In genomic region chr12:49567611-49568441, GRCh38 we compare ENCODE assay signal across 1 cellular context.
A peak's percentile ranks its signal among the peaks of the same experiment; 100 is the strongest.
TF ChIP-seq lines count a peak whose summit lies in the region.

Gene MCRS1 (minus strand): TSS chr12:49568142. CDS start chr12:49566731, 1,411 bp downstream.

TF ChIP-seq in K562, 482 proteins besides CTCF, POLR2A, EP300 and RAD21 (continued from another document and continues in another):
- TF ChIP-seq ZBTB11 (CRISPR knock-in tag; IDR thresholded peaks at IDR 0.05) = peak in 1 of 3 experiments; percentile 88; a peak in 2 of 6 replicates
- no peak for TF ChIP-seq CCNT2 (IDR thresholded peaks at IDR 0.05; ENCODE audit: borderline replicate concordance, extremely low read depth, insufficient read length, low read depth, low read length)
- no peak for TF ChIP-seq BCL6 (CRISPR knock-in tag; IDR thresholded peaks at IDR 0.05)
- no peak for TF ChIP-seq SETDB1 (IDR thresholded peaks at IDR 0.05; ENCODE audit: low read length)
- TF ChIP-seq XRCC4 (IDR thresholded peaks at IDR 0.05; ENCODE audit: extremely low read depth, insufficient read depth, insufficient read length) = no peak
- no peak for TF ChIP-seq HMBOX1 (IDR thresholded peaks at IDR 0.05)
- TF ChIP-seq ZNF589 (CRISPR knock-in tag; IDR thresholded peaks at IDR 0.05; ENCODE audit: low read depth) = no peak
- no peak; the same call in 1 of the 2 replicates for TF ChIP-seq TCF3 (CRISPR knock-in tag; IDR thresholded peaks at IDR 0.05)
- TF ChIP-seq ATF7 (IDR thresholded peaks at IDR 0.05) = peak; percentile 81
- TF ChIP-seq ZC3H4 (CRISPR knock-in tag; IDR thresholded peaks at IDR 0.05; ENCODE audit: borderline replicate concordance) = 0 out of 2 replicates have a peak, but pooled peaks have one; percentile 56
- no peak for TF ChIP-seq SPI1 (IDR thresholded peaks at IDR 0.05; ENCODE audit: borderline replicate concordance, low read depth, low read length)
- TF ChIP-seq KLF6 (CRISPR knock-in tag; IDR thresholded peaks at IDR 0.05; ENCODE audit: borderline replicate concordance) = 0 out of 2 replicates have a peak, but pooled peaks have one; percentile 40
- TF ChIP-seq GTF2B (IDR thresholded peaks at IDR 0.05; ENCODE audit: extremely low read depth, insufficient read length) = no peak
- no peak for TF ChIP-seq ID3 (CRISPR knock-in tag; IDR thresholded peaks at IDR 0.05)
- TF ChIP-seq ID3 (tag; IDR thresholded peaks at IDR 0.05) = no peak
- TF ChIP-seq HNRNPK (IDR thresholded peaks at IDR 0.05; ENCODE audit: low read depth, low read length, poor library complexity, severe bottlenecking) = no peak
- 0 out of 2 replicates have a peak, but pooled peaks have one; percentile 27 for TF ChIP-seq BCOR (IDR thresholded peaks at IDR 0.05)
- no peak for TF ChIP-seq NCOA4 (IDR thresholded peaks at IDR 0.05; ENCODE audit: partially characterized antibody)
- no peak for TF ChIP-seq ZNF778 (CRISPR knock-in tag; IDR thresholded peaks at IDR 0.05)
- no peak for TF ChIP-seq GATAD2B (IDR thresholded peaks at IDR 0.05; ENCODE audit: borderline replicate concordance)
- TF ChIP-seq SMAD2 (IDR thresholded peaks at IDR 0.05; ENCODE audit: low read depth, low read length) = no peak
- TF ChIP-seq TAF7 (tag; IDR thresholded peaks at IDR 0.05) = peak; percentile 93
- peak; percentile 89 for TF ChIP-seq ZNF395 (CRISPR knock-in tag; IDR thresholded peaks at IDR 0.05)
- 0 out of 2 replicates have a peak, but pooled peaks have one; percentile 75 for TF ChIP-seq ZZZ3 (IDR thresholded peaks at IDR 0.05)
- TF ChIP-seq ZNF444 (CRISPR knock-in tag; IDR thresholded peaks at IDR 0.05) = no peak
- 0 out of 2 replicates have a peak, but pooled peaks have one; percentile 56 for TF ChIP-seq POLR2AphosphoS2 (IDR thresholded peaks at IDR 0.05; ENCODE audit: low read length)
- no peak for TF ChIP-seq RAD51 (IDR thresholded peaks at IDR 0.05; ENCODE audit: borderline replicate concordance, low read depth)
- no peak for TF ChIP-seq ZNF239 (CRISPR knock-in tag; IDR thresholded peaks at IDR 0.05)
- TF ChIP-seq ZNF253 (CRISPR knock-in tag; conservative IDR thresholded peaks at IDR 0.05) = no peak
- no peak for TF ChIP-seq ATF1 (CRISPR knock-in tag; IDR thresholded peaks at IDR 0.05)
- peak; percentile 93 for TF ChIP-seq ATF1 (tag; IDR thresholded peaks at IDR 0.05)
- TF ChIP-seq BRF1 (IDR thresholded peaks at IDR 0.05; ENCODE audit: borderline replicate concordance, extremely low read depth, insufficient read length) = no peak
- TF ChIP-seq ZNF318 (IDR thresholded peaks at IDR 0.05; ENCODE audit: borderline replicate concordance in 1 of 2, low read depth in 1 of 2) = no peak
- no peak for TF ChIP-seq ZFPM2 (CRISPR knock-in tag; IDR thresholded peaks at IDR 0.05)
- TF ChIP-seq NKRF (IDR thresholded peaks at IDR 0.05; ENCODE audit: borderline replicate concordance) = peak; percentile 99
- no peak for TF ChIP-seq ZNF384 (IDR thresholded peaks at IDR 0.05; ENCODE audit: low read depth, low read length)
- peak in 1 of 2 experiments; percentile 53; a peak in 1 of 4 replicates for TF ChIP-seq SRF (CRISPR knock-in tag; IDR thresholded peaks at IDR 0.05)
- TF ChIP-seq UBTF (IDR thresholded peaks at IDR 0.05; ENCODE audit: borderline replicate concordance in 1 of 2, low read depth in 2 of 2, low read length in 2 of 2) = no peak
- TF ChIP-seq KDM2B (CRISPR knock-in tag; IDR thresholded peaks at IDR 0.05) = no peak; the same call in 1 of the 2 replicates
- no peak for TF ChIP-seq PRMT5 (CRISPR knock-in tag; IDR thresholded peaks at IDR 0.05)
- peak; percentile 99 for TF ChIP-seq ZFX (CRISPR knock-in tag; IDR thresholded peaks at IDR 0.05)
- TF ChIP-seq PHB (CRISPR knock-in tag; IDR thresholded peaks at IDR 0.05) = no peak
- no peak for TF ChIP-seq NFATC3 (IDR thresholded peaks at IDR 0.05)
- no peak for TF ChIP-seq ZNF551 (CRISPR knock-in tag; IDR thresholded peaks at IDR 0.05)
- no peak for TF ChIP-seq SMC3 (conservative IDR thresholded peaks at IDR 0.05; ENCODE audit: insufficient read depth, low read depth, low read length)
- no peak for TF ChIP-seq RNF2 (IDR thresholded peaks at IDR 0.05)
